In the genomic region with DNA sequence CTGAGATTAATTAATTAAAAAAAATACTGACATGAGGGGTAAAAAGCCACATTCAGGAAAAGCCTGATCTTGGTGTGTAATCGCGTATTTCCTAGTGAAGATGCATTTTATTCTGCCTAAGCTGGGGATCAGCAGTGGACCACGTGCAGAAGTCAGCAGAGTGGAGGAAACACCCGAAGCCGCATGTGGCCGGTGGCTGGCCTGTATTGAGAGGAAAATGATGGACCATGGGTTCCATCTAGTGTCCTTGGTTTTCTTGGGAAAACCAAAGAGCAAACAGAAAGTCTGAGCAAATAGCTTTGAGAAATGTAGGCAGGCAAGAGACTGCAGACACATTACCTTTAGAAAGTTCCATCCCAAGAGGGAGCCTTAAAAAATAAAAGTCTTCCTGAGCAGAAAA, we compare ENCODE assay signal across 22 cellular contexts. TPM values are rescaled to one million over a fixed set of nuclear protein-coding genes. Genes with fewer than 3 reads are reported as not detected.
A peak's percentile ranks its signal among the peaks of the same experiment; 100 is the strongest.
DNase-seq lines count a peak whose midpoint lies in the region; ATAC-seq and TF ChIP-seq lines count a peak whose summit lies in the region.
"Had no signal": no experiment of that assay in that cellular context is flagged by ENCODE, and none has a peak within 500 bp of the region (broad histone marks: within the 10 kb centered on the region; RNA-seq: fewer than 3 reads in every experiment).

No MANE protein-coding gene starts in this region.

- peaks cover 22% of the 10 kb centered on the region for H3K4me1 Mint-ChIP-seq in osteocyte (ENCODE audit: unreplicated experiment)
- H3K4me1 Mint-ChIP-seq: activated T-helper 17 cell treated with anti-CD3 and anti-CD28 coated beads, Interleukin-2, amount 50 U/mL, for 72 hours had no signal

- intact Hi-C loops in lower leg skin (cut with DNase I; ENCODE audit: low total_unique reads), result loop anchor here (10.0 kb wide), 1 partner anchor 1071 kb away; no protein-coding TSS in a partner anchor

- no peak overlapping the region for H3K4me3 Mint-ChIP-seq in osteocyte (ENCODE audit: unreplicated experiment)
- H3K4me3 Mint-ChIP-seq: activated naive CD8-positive, alpha-beta T cell treated with anti-CD3 and anti-CD28 coated beads, Interleukin-2, amount 50 U/mL, for 24 hours; activated T-helper 17 cell treated with anti-CD3 and anti-CD28 coated beads, Interleukin-2, amount 50 U/mL, for 72 hours had no signal

- H3K9me3 Mint-ChIP-seq in osteocyte (ENCODE audit: unreplicated experiment), result no peaks in the 10 kb centered on the region
- H3K9me3 Mint-ChIP-seq: activated naive CD8-positive, alpha-beta T cell treated with anti-CD3 and anti-CD28 coated beads, Interleukin-2, amount 50 U/mL, for 24 hours; activated T-helper 17 cell treated with anti-CD3 and anti-CD28 coated beads, Interleukin-2, amount 50 U/mL, for 72 hours had no signal

- H3K36me3 Mint-ChIP-seq in osteocyte (ENCODE audit: unreplicated experiment), result no peaks in the 10 kb centered on the region

- no peak for TF ChIP-seq POLR2A in lower leg skin (IDR thresholded peaks at IDR 0.05)

- no peak for ATAC-seq in HG03175 (IDR thresholded peaks at IDR 0.05; ENCODE audit: unreplicated experiment)
- no peak for ATAC-seq in HG03196 (IDR thresholded peaks at IDR 0.05; ENCODE audit: unreplicated experiment)
- ATAC-seq: activated naive CD8-positive, alpha-beta T cell treated with anti-CD3 and anti-CD28 coated beads, Interleukin-2, amount 50 U/mL, for 24 hours; activated T-helper 17 cell treated with anti-CD3 and anti-CD28 coated beads, Interleukin-2, amount 50 U/mL, for 72 hours had no signal

- H3K27ac Mint-ChIP-seq in osteocyte (ENCODE audit: unreplicated experiment), result no peak overlapping the region
- H3K27ac Mint-ChIP-seq: activated naive CD8-positive, alpha-beta T cell treated with anti-CD3 and anti-CD28 coated beads, Interleukin-2, amount 50 U/mL, for 24 hours; activated T-helper 17 cell treated with anti-CD3 and anti-CD28 coated beads, Interleukin-2, amount 50 U/mL, for 72 hours had no signal

- H3K4me3 ChIP-seq in LNCaP clone FGC (ENCODE audit: low read depth, low read length) (no peak overlapping the region), lower leg skin (ENCODE audit: low read depth, poor library complexity, severe bottlenecking) (no peak overlapping the region)
- H3K4me3 ChIP-seq: esophagus squamous epithelium, lung, smooth muscle cell, uterus had no signal

- DNase-seq in EL (peak; percentile 4), LNCaP clone FGC (ENCODE audit: low read depth) (no peak), dedifferentiated amniotic fluid mesenchymal stem cell (ENCODE audit: extremely low spot score) (peak; percentile 19), osteocyte (ENCODE audit: extremely low spot score, unreplicated experiment) (no peak), lower leg skin (ENCODE audit: low spot score in 2 of 2) (no peak)
- DNase-seq: activated CD4-positive, CD25-positive, alpha-beta regulatory T cell treated with anti-CD3 and anti-CD28 coated beads, Interleukin-2, amount 50 U/mL, for 72 hours; activated naive CD8-positive, alpha-beta T cell treated with anti-CD3 and anti-CD28 coated beads, Interleukin-2, amount 50 U/mL, for 24 hours; Calu3; esophagus squamous epithelium; glutamatergic neuron; NCI-H187 treated with DMSO at 0.1 percent for 48 hours; NCI-H510A treated with DMSO at 0.1 percent for 48 hours; SHP77 treated with DMSO at 0.1 percent for 48 hours; stimulated activated CD4-positive, alpha-beta T cell treated with anti-CD3 and anti-CD28 coated beads, Interleukin-4, amount 100 ng/mL, for 4 hours; T1000; uterus had no signal

- H3K27me3 Mint-ChIP-seq in osteocyte (ENCODE audit: unreplicated experiment), result peaks cover 1% of the 10 kb centered on the region

- TF ChIP-seq CTCF in LNCaP clone FGC (IDR thresholded peaks at IDR 0.05; ENCODE audit: control insufficient read depth, extremely low read depth, insufficient read depth) (peak; percentile 22), osteocyte (IDR thresholded peaks at IDR 0.05) (peak; percentile 45), lower leg skin (IDR thresholded peaks at IDR 0.05) (no peak)

- 44 to 52% methylated on average over 6 of the region's 6 CpGs for WGBS in lower leg skin, 2 donors

RNA-seq across cellular contexts. Expression of gene SHISA2, which starts 23.7 kb away (rescaled TPM):
- 128 TPM in 2 replicates for total RNA-seq in osteocyte
- 1 to 10 TPM in 2 of 4 donors, under 1 TPM in 2; 0.19 to 5.8 (median 0.99) TPM for total RNA-seq in lower leg skin
- total RNA-seq: IMR-90 had no signal

Comparison
In these comparisons a context has a peak if more than half of its experiments do, and no peak if none do; other contexts are left out.
1. DNase-seq: peak in EL (single experiment) and dedifferentiated amniotic fluid mesenchymal stem cell (single experiment); none in LNCaP clone FGC (single experiment), osteocyte (single experiment) and lower leg skin (0 of 2).
2. CTCF ChIP-seq: peak in LNCaP clone FGC (single experiment) and osteocyte (single experiment); none in lower leg skin (0 of 3).
3. RNA of gene SHISA2, which starts 23.7 kb away (total RNA-seq): 128 TPM in osteocyte; 0.19 to 5.8 TPM in lower leg skin; every median in the first group is over 10 times any median in the second.